1 cellular context compared by ENCODE assay signal in genomic region chr12:6116481-6117021, GRCh38.
TF ChIP-seq lines count a peak whose summit lies in the region.

No MANE protein-coding gene starts in this region.

TF ChIP-seq in WTC11, 78 proteins besides CTCF, POLR2A, EP300 and RAD21 (continued from another document):
- TF ChIP-seq ZNF425 (CRISPR knock-in tag; conservative IDR thresholded peaks at IDR 0.05): no peak
- TF ChIP-seq ATF2 (CRISPR knock-in tag; IDR thresholded peaks at IDR 0.05; ENCODE audit: borderline replicate concordance, low read depth): no peak
- TF ChIP-seq EMX1 (CRISPR knock-in tag; IDR thresholded peaks at IDR 0.05): no peak
- TF ChIP-seq ZBTB21 (CRISPR knock-in tag; IDR thresholded peaks at IDR 0.05; ENCODE audit: borderline replicate concordance): no peak
- TF ChIP-seq IRF2 (CRISPR knock-in tag; IDR thresholded peaks at IDR 0.05; ENCODE audit: borderline replicate concordance, low read depth): no peak
- TF ChIP-seq CBFB (CRISPR knock-in tag; IDR thresholded peaks at IDR 0.05; ENCODE audit: low read depth): no peak
- no peak for TF ChIP-seq ZSCAN18 (CRISPR knock-in tag; IDR thresholded peaks at IDR 0.05)
- TF ChIP-seq ERG (CRISPR knock-in tag; IDR thresholded peaks at IDR 0.05): no peak
